In genomic region chr2:239768031-239768800, GRCh38 we compare ENCODE assay signal across 21 cellular contexts.
"Had no signal": no experiment of that assay in that cellular context is flagged by ENCODE, and none has a peak within 500 bp of the region (broad histone marks: within the 10 kb centered on the region; RNA-seq: fewer than 3 reads in every experiment).

No MANE protein-coding gene starts in this region.

- H3K4me1 Mint-ChIP-seq: activated B cell treated with CpG ODN at 0.5 μM for 24 hours; activated CD4-positive, alpha-beta T cell treated with anti-CD3 and anti-CD28 coated beads for 36 hours; endodermal cell had no signal

- H3K4me3 ChIP-seq: breast epithelium, coronary artery, esophagus squamous epithelium, gastrocnemius medialis, left ventricle myocardium inferior, thyroid gland had no signal

- H3K27me3 Mint-ChIP-seq: activated CD4-positive, alpha-beta T cell treated with anti-CD3 and anti-CD28 coated beads for 36 hours had no signal

- H3K4me1 ChIP-seq: breast epithelium, left ventricle myocardium inferior, thyroid gland had no signal

- H3K36me3 ChIP-seq: breast epithelium, esophagus squamous epithelium, gastrocnemius medialis, left ventricle myocardium inferior, thyroid gland had no signal

- ATAC-seq: activated CD4-positive, alpha-beta T cell treated with anti-CD3 and anti-CD28 coated beads for 36 hours; activated naive CD4-positive, alpha-beta T cell treated with anti-CD3 and anti-CD28 coated beads, Interleukin-2, amount 50 U/mL, for 72 hours; activated T-cell treated with anti-CD3 and anti-CD28 coated beads, Interleukin-2, amount 50 U/mL, for 72 hours; gastrocnemius medialis; natural killer cell treated with Interleukin-12 subunit alpha and Interleukin-12 subunit beta and Interleukin-15 and Interleukin-18, amount 100 ng/mL, for 72 hours; stimulated activated naive CD8-positive, alpha-beta T cell treated with anti-CD3 and anti-CD28 coated beads, Interleukin-15, Interleukin-2, amounts not matched to agents 100 U/mL and 50 U/mL, for 24 hours had no signal

- H3K9me3 ChIP-seq: thyroid gland had no signal

- H3K36me3 Mint-ChIP-seq: activated naive CD4-positive, alpha-beta T cell treated with anti-CD3 and anti-CD28 coated beads, Interleukin-2, amount 50 U/mL, for 72 hours; natural killer cell treated with Interleukin-12 subunit alpha and Interleukin-12 subunit beta and Interleukin-15 and Interleukin-18, amount 100 ng/mL, for 72 hours had no signal

- H3K27ac ChIP-seq: breast epithelium, coronary artery, esophagus squamous epithelium, gastrocnemius medialis, left ventricle myocardium inferior, thyroid gland had no signal

- H3K27me3 ChIP-seq: gastrocnemius medialis, thyroid gland had no signal

- DNase-seq: activated B cell treated with CpG ODN at 0.5 μM for 24 hours; activated CD4-positive, alpha-beta T cell treated with anti-CD3 and anti-CD28 coated beads for 36 hours; activated CD4-positive, alpha-beta T cell treated with anti-CD3 and anti-CD28 coated beads, Interleukin-2, amount 50 U/mL, for 4 hours; activated CD8-positive, alpha-beta memory T cell treated with anti-CD3 and anti-CD28 coated beads for 24 hours; activated gamma-delta T cell; activated T-cell treated with anti-CD3 and anti-CD28 coated beads, Interleukin-2, amount 50 U/mL, for 72 hours; endodermal cell; esophagus squamous epithelium; gastrocnemius medialis; hypothalamus; left ventricle myocardium inferior; occipital lobe; stimulated activated CD4-positive, alpha-beta T cell treated with anti-CD3 and anti-CD28 coated beads, Interleukin-4, amount 100 ng/mL, for 24 hours; stimulated activated naive CD8-positive, alpha-beta T cell treated with anti-CD3 and anti-CD28 coated beads, Interleukin-15, Interleukin-2, amounts not matched to agents 100 U/mL and 50 U/mL, for 24 hours; T-helper 1 cell; T-helper 9 cell; thyroid gland had no signal

- H3K4me3 Mint-ChIP-seq: activated B cell treated with CpG ODN at 0.5 μM for 24 hours; activated CD4-positive, alpha-beta T cell treated with anti-CD3 and anti-CD28 coated beads for 36 hours; activated T-cell treated with anti-CD3 and anti-CD28 coated beads, Interleukin-2, amount 50 U/mL, for 72 hours; endodermal cell; natural killer cell treated with Interleukin-12 subunit alpha and Interleukin-12 subunit beta and Interleukin-15 and Interleukin-18, amount 100 ng/mL, for 72 hours had no signal
